ENCODE assay signal across 1 cellular context in the genomic region with DNA sequence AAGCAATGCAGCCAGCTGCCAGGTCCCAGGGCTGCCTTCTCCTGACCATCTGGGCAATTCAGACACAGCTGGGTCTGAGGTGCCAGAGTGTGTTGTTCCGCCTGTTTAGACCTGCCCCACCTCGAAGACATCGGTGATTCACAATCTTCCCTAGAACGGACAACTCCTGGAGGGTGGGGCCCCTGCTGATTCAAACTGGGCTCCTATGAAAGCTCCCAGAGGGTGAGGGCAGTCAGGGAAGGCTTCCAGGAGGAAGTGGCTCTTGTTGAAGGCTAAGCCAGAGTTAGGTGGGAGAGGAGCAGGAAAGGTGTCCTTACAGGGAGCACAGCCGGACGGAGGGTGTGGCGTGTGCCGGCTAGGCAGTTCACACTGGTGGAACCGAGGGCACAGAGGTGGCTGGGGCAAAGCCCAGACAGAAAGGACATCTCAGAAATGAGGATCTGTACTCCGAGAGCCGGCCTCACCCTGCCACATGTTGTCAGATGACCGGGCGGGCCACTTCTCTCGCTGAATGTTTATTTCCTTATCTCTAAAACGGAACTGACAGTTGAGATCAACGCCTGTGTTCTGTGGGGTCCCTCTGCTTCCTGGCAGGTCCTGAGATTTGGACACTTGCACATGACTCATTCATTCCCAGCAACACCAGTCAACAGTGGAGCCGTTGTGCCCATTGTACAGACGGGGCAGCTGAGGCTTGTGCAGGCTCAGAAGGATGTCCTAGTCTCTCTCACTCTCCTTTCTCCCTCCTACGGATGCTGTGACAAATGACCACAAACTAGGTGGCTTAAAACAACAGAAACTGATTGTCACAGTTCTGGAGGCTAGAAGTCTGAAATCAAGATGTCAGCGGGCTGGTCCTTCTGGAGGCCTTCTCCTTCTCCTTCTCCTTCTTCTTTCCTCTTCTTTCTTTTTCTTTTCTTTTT.
TF ChIP-seq lines count a peak whose summit lies in the region.

No MANE protein-coding gene starts in this region.

TF ChIP-seq in HepG2, 621 proteins besides CTCF, POLR2A, EP300 and RAD21 (continued from another document and continues in another):
- TF ChIP-seq, protein P1, sequence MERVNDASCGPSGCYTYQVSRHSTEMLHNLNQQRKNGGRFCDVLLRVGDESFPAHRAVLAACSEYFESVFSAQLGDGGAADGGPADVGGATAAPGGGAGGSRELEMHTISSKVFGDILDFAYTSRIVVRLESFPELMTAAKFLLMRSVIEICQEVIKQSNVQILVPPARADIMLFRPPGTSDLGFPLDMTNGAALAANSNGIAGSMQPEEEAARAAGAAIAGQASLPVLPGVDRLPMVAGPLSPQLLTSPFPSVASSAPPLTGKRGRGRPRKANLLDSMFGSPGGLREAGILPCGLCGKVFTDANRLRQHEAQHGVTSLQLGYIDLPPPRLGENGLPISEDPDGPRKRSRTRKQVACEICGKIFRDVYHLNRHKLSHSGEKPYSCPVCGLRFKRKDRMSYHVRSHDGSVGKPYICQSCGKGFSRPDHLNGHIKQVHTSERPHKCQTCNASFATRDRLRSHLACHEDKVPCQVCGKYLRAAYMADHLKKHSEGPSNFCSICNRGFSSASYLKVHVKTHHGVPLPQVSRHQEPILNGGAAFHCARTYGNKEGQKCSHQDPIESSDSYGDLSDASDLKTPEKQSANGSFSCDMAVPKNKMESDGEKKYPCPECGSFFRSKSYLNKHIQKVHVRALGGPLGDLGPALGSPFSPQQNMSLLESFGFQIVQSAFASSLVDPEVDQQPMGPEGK (CRISPR knock-in tag; IDR thresholded peaks at IDR 0.05): no peak; the same call in none of the 2 replicates
- TF ChIP-seq SRSF4 (IDR thresholded peaks at IDR 0.05; ENCODE audit: low read depth, low read length, poor library complexity, severe bottlenecking): no peak
- no peak for TF ChIP-seq KLF11 (CRISPR knock-in tag; IDR thresholded peaks at IDR 0.05)
- TF ChIP-seq ZNF841 (CRISPR knock-in tag; IDR thresholded peaks at IDR 0.05; ENCODE audit: borderline replicate concordance): no peak
- TF ChIP-seq ZSCAN25 (CRISPR knock-in tag; IDR thresholded peaks at IDR 0.05): peak; percentile 32; the same call in 1 of the 2 replicates
- no peak for TF ChIP-seq ZNF329 (CRISPR knock-in tag; IDR thresholded peaks at IDR 0.05; ENCODE audit: low read depth)
- no peak for TF ChIP-seq MTA3 (CRISPR knock-in tag; IDR thresholded peaks at IDR 0.05)
- no peak; the same call in 1 of the 2 replicates for TF ChIP-seq TAF1 (CRISPR knock-in tag; IDR thresholded peaks at IDR 0.05)
- no peak for TF ChIP-seq ZNF124 (CRISPR knock-in tag; IDR thresholded peaks at IDR 0.05)
- no peak for TF ChIP-seq RBFOX2 (IDR thresholded peaks at IDR 0.05; ENCODE audit: low read depth, low read length)
- TF ChIP-seq ATRX (CRISPR knock-in tag; IDR thresholded peaks at IDR 0.05; ENCODE audit: borderline replicate concordance): no peak
- no peak for TF ChIP-seq HOXA9 (CRISPR knock-in tag; IDR thresholded peaks at IDR 0.05; ENCODE audit: borderline replicate concordance)
- TF ChIP-seq JUNB (CRISPR knock-in tag; IDR thresholded peaks at IDR 0.05; ENCODE audit: borderline replicate concordance): peak; percentile 70
- TF ChIP-seq ZNF547 (CRISPR knock-in tag; IDR thresholded peaks at IDR 0.05): no peak
- TF ChIP-seq ZNF44 (CRISPR knock-in tag; IDR thresholded peaks at IDR 0.05): no peak
- TF ChIP-seq HOXA3 (CRISPR knock-in tag; IDR thresholded peaks at IDR 0.05): peak; percentile 46; the same call in 1 of the 2 replicates
- TF ChIP-seq, protein P2, sequence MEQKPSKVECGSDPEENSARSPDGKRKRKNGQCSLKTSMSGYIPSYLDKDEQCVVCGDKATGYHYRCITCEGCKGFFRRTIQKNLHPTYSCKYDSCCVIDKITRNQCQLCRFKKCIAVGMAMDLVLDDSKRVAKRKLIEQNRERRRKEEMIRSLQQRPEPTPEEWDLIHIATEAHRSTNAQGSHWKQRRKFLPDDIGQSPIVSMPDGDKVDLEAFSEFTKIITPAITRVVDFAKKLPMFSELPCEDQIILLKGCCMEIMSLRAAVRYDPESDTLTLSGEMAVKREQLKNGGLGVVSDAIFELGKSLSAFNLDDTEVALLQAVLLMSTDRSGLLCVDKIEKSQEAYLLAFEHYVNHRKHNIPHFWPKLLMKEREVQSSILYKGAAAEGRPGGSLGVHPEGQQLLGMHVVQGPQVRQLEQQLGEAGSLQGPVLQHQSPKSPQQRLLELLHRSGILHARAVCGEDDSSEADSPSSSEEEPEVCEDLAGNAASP (CRISPR knock-in tag; IDR thresholded peaks at IDR 0.05; ENCODE audit: borderline replicate concordance): 0 out of 2 replicates have a peak, but pooled peaks have one; percentile 75
- TF ChIP-seq, protein P3, sequence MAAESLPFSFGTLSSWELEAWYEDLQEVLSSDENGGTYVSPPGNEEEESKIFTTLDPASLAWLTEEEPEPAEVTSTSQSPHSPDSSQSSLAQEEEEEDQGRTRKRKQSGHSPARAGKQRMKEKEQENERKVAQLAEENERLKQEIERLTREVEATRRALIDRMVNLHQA (CRISPR knock-in tag; IDR thresholded peaks at IDR 0.05): no peak
- TF ChIP-seq, protein P4, sequence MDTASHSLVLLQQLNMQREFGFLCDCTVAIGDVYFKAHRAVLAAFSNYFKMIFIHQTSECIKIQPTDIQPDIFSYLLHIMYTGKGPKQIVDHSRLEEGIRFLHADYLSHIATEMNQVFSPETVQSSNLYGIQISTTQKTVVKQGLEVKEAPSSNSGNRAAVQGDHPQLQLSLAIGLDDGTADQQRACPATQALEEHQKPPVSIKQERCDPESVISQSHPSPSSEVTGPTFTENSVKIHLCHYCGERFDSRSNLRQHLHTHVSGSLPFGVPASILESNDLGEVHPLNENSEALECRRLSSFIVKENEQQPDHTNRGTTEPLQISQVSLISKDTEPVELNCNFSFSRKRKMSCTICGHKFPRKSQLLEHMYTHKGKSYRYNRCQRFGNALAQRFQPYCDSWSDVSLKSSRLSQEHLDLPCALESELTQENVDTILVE (CRISPR knock-in tag; IDR thresholded peaks at IDR 0.05): peak; percentile 66
- TF ChIP-seq TSC22D2 (CRISPR knock-in tag; IDR thresholded peaks at IDR 0.05; ENCODE audit: borderline replicate concordance): no peak
- TF ChIP-seq FOXA3 (CRISPR knock-in tag; IDR thresholded peaks at IDR 0.05): peak; percentile 86
- TF ChIP-seq, protein P5, sequence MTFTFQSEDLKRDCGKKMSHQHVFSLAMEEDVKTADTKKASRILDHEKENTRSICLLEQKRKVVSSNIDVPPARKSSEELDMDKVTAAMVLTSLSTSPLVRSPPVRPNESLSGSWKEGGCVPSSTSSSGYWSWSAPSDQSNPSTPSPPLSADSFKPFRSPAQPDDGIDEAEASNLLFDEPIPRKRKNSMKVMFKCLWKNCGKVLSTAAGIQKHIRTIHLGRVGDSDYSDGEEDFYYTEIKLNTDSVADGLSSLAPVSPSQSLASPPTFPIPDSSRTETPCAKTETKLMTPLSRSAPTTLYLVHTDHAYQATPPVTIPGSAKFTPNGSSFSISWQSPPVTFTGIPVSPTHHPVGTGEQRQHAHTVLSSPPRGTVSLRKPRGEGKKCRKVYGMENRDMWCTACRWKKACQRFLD (CRISPR knock-in tag; IDR thresholded peaks at IDR 0.05; ENCODE audit: borderline replicate concordance): no peak
- TF ChIP-seq, protein P6, sequence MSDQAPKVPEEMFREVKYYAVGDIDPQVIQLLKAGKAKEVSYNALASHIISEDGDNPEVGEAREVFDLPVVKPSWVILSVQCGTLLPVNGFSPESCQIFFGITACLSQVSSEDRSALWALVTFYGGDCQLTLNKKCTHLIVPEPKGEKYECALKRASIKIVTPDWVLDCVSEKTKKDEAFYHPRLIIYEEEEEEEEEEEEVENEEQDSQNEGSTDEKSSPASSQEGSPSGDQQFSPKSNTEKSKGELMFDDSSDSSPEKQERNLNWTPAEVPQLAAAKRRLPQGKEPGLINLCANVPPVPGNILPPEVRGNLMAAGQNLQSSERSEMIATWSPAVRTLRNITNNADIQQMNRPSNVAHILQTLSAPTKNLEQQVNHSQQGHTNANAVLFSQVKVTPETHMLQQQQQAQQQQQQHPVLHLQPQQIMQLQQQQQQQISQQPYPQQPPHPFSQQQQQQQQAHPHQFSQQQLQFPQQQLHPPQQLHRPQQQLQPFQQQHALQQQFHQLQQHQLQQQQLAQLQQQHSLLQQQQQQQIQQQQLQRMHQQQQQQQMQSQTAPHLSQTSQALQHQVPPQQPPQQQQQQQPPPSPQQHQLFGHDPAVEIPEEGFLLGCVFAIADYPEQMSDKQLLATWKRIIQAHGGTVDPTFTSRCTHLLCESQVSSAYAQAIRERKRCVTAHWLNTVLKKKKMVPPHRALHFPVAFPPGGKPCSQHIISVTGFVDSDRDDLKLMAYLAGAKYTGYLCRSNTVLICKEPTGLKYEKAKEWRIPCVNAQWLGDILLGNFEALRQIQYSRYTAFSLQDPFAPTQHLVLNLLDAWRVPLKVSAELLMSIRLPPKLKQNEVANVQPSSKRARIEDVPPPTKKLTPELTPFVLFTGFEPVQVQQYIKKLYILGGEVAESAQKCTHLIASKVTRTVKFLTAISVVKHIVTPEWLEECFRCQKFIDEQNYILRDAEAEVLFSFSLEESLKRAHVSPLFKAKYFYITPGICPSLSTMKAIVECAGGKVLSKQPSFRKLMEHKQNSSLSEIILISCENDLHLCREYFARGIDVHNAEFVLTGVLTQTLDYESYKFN (CRISPR knock-in tag; conservative IDR thresholded peaks at IDR 0.05): peak; percentile 62
- TF ChIP-seq, protein P7, sequence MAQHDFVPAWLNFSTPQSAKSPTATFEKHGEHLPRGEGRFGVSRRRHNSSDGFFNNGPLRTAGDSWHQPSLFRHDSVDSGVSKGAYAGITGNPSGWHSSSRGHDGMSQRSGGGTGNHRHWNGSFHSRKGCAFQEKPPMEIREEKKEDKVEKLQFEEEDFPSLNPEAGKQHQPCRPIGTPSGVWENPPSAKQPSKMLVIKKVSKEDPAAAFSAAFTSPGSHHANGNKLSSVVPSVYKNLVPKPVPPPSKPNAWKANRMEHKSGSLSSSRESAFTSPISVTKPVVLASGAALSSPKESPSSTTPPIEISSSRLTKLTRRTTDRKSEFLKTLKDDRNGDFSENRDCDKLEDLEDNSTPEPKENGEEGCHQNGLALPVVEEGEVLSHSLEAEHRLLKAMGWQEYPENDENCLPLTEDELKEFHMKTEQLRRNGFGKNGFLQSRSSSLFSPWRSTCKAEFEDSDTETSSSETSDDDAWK (CRISPR knock-in tag; IDR thresholded peaks at IDR 0.05): no peak
- no peak for TF ChIP-seq ZNF431 (CRISPR knock-in tag; IDR thresholded peaks at IDR 0.05; ENCODE audit: borderline replicate concordance, low read depth)
- no peak for TF ChIP-seq HHEX (CRISPR knock-in tag; IDR thresholded peaks at IDR 0.05)
- peak; percentile 60 for TF ChIP-seq RXRB (CRISPR knock-in tag; IDR thresholded peaks at IDR 0.05; ENCODE audit: borderline replicate concordance)
- no peak; the same call in 1 of the 2 replicates for TF ChIP-seq ZNF563 (CRISPR knock-in tag; IDR thresholded peaks at IDR 0.05)
- TF ChIP-seq SATB2 (CRISPR knock-in tag; IDR thresholded peaks at IDR 0.05): no peak
- TF ChIP-seq PAWR (CRISPR knock-in tag; IDR thresholded peaks at IDR 0.05; ENCODE audit: borderline replicate concordance): no peak
- peak; percentile 41 for TF ChIP-seq BCL6 (CRISPR knock-in tag; IDR thresholded peaks at IDR 0.05)
- TF ChIP-seq, protein P8, sequence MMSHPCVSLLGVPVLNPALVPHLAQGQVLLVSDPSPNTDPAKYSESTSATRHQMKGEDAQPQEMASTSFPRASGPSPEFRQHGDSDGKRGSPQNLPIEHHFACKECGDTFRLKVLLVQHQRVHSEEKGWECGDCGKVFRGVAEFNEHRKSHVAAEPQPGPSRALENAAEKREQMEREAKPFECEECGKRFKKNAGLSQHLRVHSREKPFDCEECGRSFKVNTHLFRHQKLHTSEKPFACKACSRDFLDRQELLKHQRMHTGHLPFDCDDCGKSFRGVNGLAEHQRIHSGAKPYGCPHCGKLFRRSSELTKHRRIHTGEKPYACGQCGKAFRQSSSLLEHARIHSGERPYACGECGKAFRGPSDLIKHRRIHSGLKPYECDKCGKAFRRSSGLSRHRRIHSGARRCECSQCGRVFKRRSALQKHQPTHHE (CRISPR knock-in tag; IDR thresholded peaks at IDR 0.05; ENCODE audit: borderline replicate concordance): no peak
- TF ChIP-seq NFKBIZ (CRISPR knock-in tag; IDR thresholded peaks at IDR 0.05): no peak; the same call in 1 of the 2 replicates
- no peak for TF ChIP-seq SRSF1 (optimal IDR thresholded peaks at IDR 0.05; ENCODE audit: low read depth, low read length)
- no peak for TF ChIP-seq ATF1 (CRISPR knock-in tag; IDR thresholded peaks at IDR 0.05)
- no peak for TF ChIP-seq AGO2 (optimal IDR thresholded peaks at IDR 0.05; ENCODE audit: low read depth, low read length)
- 0 out of 2 replicates have a peak, but pooled peaks have one; percentile 60 for TF ChIP-seq SETDB1 (CRISPR knock-in tag; IDR thresholded peaks at IDR 0.05; ENCODE audit: borderline replicate concordance)
- peak; percentile 55; the same call in 1 of the 2 replicates for TF ChIP-seq MYC (CRISPR knock-in tag; IDR thresholded peaks at IDR 0.05; ENCODE audit: borderline replicate concordance)
- peak; percentile 93 for TF ChIP-seq JUND (CRISPR knock-in tag; IDR thresholded peaks at IDR 0.05)
- TF ChIP-seq CAMTA2 (CRISPR knock-in tag; IDR thresholded peaks at IDR 0.05; ENCODE audit: borderline replicate concordance): peak; percentile 78; the same call in 1 of the 2 replicates
- TF ChIP-seq ZNF232 (CRISPR knock-in tag; IDR thresholded peaks at IDR 0.05; ENCODE audit: borderline replicate concordance): 0 out of 2 replicates have a peak, but pooled peaks have one; percentile 49
- no peak for TF ChIP-seq HOXA5 (CRISPR knock-in tag; IDR thresholded peaks at IDR 0.05)
- peak; percentile 82; the same call in 1 of the 2 replicates for TF ChIP-seq TARDBP (CRISPR knock-in tag; IDR thresholded peaks at IDR 0.05)
- TF ChIP-seq, protein P9, sequence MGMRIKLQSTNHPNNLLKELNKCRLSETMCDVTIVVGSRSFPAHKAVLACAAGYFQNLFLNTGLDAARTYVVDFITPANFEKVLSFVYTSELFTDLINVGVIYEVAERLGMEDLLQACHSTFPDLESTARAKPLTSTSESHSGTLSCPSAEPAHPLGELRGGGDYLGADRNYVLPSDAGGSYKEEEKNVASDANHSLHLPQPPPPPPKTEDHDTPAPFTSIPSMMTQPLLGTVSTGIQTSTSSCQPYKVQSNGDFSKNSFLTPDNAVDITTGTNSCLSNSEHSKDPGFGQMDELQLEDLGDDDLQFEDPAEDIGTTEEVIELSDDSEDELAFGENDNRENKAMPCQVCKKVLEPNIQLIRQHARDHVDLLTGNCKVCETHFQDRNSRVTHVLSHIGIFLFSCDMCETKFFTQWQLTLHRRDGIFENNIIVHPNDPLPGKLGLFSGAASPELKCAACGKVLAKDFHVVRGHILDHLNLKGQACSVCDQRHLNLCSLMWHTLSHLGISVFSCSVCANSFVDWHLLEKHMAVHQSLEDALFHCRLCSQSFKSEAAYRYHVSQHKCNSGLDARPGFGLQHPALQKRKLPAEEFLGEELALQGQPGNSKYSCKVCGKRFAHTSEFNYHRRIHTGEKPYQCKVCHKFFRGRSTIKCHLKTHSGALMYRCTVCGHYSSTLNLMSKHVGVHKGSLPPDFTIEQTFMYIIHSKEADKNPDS (CRISPR knock-in tag; IDR thresholded peaks at IDR 0.05): no peak
- no peak for TF ChIP-seq ZNF550 (CRISPR knock-in tag; IDR thresholded peaks at IDR 0.05; ENCODE audit: borderline replicate concordance)
- TF ChIP-seq KAT2B (IDR thresholded peaks at IDR 0.05; ENCODE audit: borderline replicate concordance, low read depth, low read length): no peak
- peak; percentile 34 for TF ChIP-seq XRCC5 (optimal IDR thresholded peaks at IDR 0.05; ENCODE audit: low read length)
- 0 out of 2 replicates have a peak, but pooled peaks have one; percentile 18 for TF ChIP-seq RFX3 (CRISPR knock-in tag; IDR thresholded peaks at IDR 0.05)
- TF ChIP-seq KMT2A (CRISPR knock-in tag; IDR thresholded peaks at IDR 0.05): no peak
- TF ChIP-seq ZNF747 (CRISPR knock-in tag; IDR thresholded peaks at IDR 0.05; ENCODE audit: borderline replicate concordance): peak; percentile 82; the same call in 1 of the 2 replicates
- no peak for TF ChIP-seq ZNF878 (CRISPR knock-in tag; IDR thresholded peaks at IDR 0.05)
- TF ChIP-seq NFE2L2 (IDR thresholded peaks at IDR 0.05; ENCODE audit: low read length): no peak
- TF ChIP-seq SPEN (CRISPR knock-in tag; IDR thresholded peaks at IDR 0.05; ENCODE audit: low read depth): peak; percentile 48; the same call in 1 of the 2 replicates
